ENCODE assay signal across 8 cellular contexts in the genomic region with DNA sequence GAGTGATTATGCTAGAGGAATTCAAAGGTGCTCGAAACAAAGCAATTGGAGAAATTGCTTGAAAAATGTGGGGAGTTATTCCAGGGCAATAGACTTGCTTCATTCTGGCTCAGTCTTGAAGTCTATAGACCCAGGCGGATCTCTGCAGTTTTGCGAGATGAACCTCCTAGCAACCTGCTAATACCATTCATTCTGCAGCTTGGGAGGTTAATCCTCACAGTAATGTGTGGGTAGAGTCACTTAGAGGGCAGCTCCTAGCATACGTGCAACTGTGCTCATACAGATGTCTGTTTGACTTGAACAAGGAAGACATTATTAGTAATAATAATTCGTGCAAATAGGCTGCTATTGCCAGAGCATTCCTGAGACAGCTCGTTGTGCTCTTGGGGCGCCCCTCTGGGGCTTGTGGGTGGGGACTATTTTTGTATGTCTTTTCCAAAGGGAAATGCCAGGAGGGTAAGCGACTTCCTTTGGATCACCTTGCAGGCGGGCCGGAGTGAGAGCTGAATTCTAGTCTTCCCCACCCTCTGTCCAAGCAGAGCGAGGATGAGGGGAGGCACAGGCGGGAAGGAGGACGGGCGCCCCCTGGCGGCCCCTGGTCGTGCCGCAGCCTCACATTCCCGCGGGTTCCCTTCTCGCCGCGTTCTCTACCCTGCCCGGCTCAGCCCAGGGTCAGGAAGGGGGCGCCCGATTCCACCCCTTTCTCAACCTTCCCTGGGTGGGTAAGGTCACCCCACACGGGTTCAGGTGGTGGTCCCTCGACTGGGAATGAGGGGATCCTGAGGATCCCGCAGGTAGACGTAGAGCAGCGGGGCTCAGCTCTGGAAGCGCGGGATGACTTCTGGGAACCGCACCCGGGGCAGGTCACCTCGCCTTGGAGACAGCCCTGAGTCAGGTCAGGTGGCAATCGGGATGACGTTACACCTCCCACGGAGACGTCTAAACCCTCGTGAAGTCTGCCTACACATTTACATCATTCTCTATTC.
DNase-seq lines count a peak whose midpoint lies in the region; ATAC-seq and TF ChIP-seq lines count a peak whose summit lies in the region.

No MANE protein-coding gene starts in this region.

- no peaks in the 10 kb centered on the region for H3K9me3 Mint-ChIP-seq in activated CD4-positive, alpha-beta T cell treated with anti-CD3 and anti-CD28 coated beads for 36 hours (ENCODE audit: low read depth)

- ATAC-seq in activated CD4-positive, alpha-beta T cell treated with anti-CD3 and anti-CD28 coated beads for 36 hours, result peak; percentile 92
- peak; percentile 91 for ATAC-seq in HG02943 (IDR thresholded peaks at IDR 0.05; ENCODE audit: low read depth, unreplicated experiment)
- ATAC-seq in body of pancreas, result peak; percentile 52
- ATAC-seq in lung (ENCODE audit: insufficient read depth, low FRiP score), result peak; percentile 69

- POLR2A ChIA-PET in activated CD4-positive, alpha-beta T cell treated with anti-CD3 and anti-CD28 coated beads for 36 hours (lab: Charles Lee), result no interaction called here
- POLR2A ChIA-PET in RWPE1 (lab: Yijun Ruan, JAX; ENCODE audit: low non-redundant PET), result no interaction called here

- no peak overlapping the region for H3K4me3 Mint-ChIP-seq in activated CD4-positive, alpha-beta T cell treated with anti-CD3 and anti-CD28 coated beads for 36 hours

- no peaks in the 10 kb centered on the region for H3K36me3 Mint-ChIP-seq in activated CD4-positive, alpha-beta T cell treated with anti-CD3 and anti-CD28 coated beads for 36 hours (ENCODE audit: low read depth)

- TF ChIP-seq POLR2A in body of pancreas (IDR thresholded peaks at IDR 0.05) (no peak), vagina (IDR thresholded peaks at IDR 0.05) (no peak)

- no peaks in the 10 kb centered on the region for H3K27me3 ChIP-seq in body of pancreas
- no peaks in the 10 kb centered on the region for H3K27me3 ChIP-seq in lung (ENCODE audit: control insufficient read depth, insufficient read depth)
- no peaks in the 10 kb centered on the region for H3K27me3 ChIP-seq in vagina

- H3K27me3 Mint-ChIP-seq in activated CD4-positive, alpha-beta T cell treated with anti-CD3 and anti-CD28 coated beads for 36 hours, result peaks cover 18% of the 10 kb centered on the region

- CTCF ChIA-PET in activated CD4-positive, alpha-beta T cell treated with anti-CD3 and anti-CD28 coated beads for 36 hours (lab: Charles Lee), result interaction anchor here (0.6 to 5.0 kb wide), 16 partner anchors 10 to 382 kb away, joined by 3 to 51 read pairs (median 3); no protein-coding TSS in a partner anchor
- CTCF ChIA-PET in RWPE1 (lab: Yijun Ruan, JAX), result interaction anchor here (0.5 to 1.7 kb wide), 6 partner anchors 18 to 1818 kb away, joined by 3 to 11 read pairs (median 4); no protein-coding TSS in a partner anchor

- no peaks in the 10 kb centered on the region for H3K36me3 ChIP-seq in body of pancreas (replicated peaks in 1 of 2; ENCODE audit: insufficient read depth in 1 of 2, low read depth in 2 of 2)
- H3K36me3 ChIP-seq in lung (ENCODE audit: control insufficient read depth in 2 of 2, insufficient read depth in 2 of 2, low read length in 2 of 2), result no peaks in the 10 kb centered on the region
- no peaks in the 10 kb centered on the region for H3K36me3 ChIP-seq in vagina

- no peak overlapping the region for H3K27ac Mint-ChIP-seq in activated CD4-positive, alpha-beta T cell treated with anti-CD3 and anti-CD28 coated beads for 36 hours

- TF ChIP-seq CTCF in RWPE1 (conservative IDR thresholded peaks at IDR 0.05; ENCODE audit: low read depth) (peak; percentile 75), body of pancreas (IDR thresholded peaks at IDR 0.05) (peak; percentile 32 to 50 (median 41)), lung (IDR thresholded peaks at IDR 0.05; ENCODE audit: control extremely low read depth, extremely low read depth) (no peak), vagina (IDR thresholded peaks at IDR 0.05) (peak; percentile 25 to 40 (median 27))

- WGBS in body of pancreas, 2 donors, result 54 to 58% methylated on average over 33 to 40 of the region's 40 CpGs
- 39 to 47% methylated on average over 40 of the region's 40 CpGs for WGBS in lung, 2 donors

- DNase-seq in activated CD4-positive, alpha-beta T cell treated with anti-CD3 and anti-CD28 coated beads for 36 hours, result peak; percentile 72
- DNase-seq in activated CD4-positive, alpha-beta T cell treated with anti-CD3 and anti-CD28 coated beads for 1 hour, result no peak
- DNase-seq in RWPE1 (ENCODE audit: low spot score), result peak; percentile 25
- DNase-seq in body of pancreas, result peak in 3 of 4 donors; percentile 28 to 49 (median 34)
- DNase-seq in lung (ENCODE audit: low spot score), result no peak
- no peak for DNase-seq in vagina (ENCODE audit: extremely low spot score in 2 of 2)
- no peak for DNase-seq in NK-92 (lab: John Stamatoyannopoulos, UW; ENCODE audit: unreplicated experiment)

- intact Hi-C loops in activated CD4-positive, alpha-beta T cell treated with anti-CD3 and anti-CD28 coated beads for 36 hours (cut with DNase I, micrococcal nuclease), result loop anchor here (1.0 to 5.0 kb wide), 7 partner anchors 19 to 389 kb away; no protein-coding TSS in a partner anchor
- intact Hi-C loops in body of pancreas (cut with DNase I) (no loop called here), vagina (cut with DNase I) (no loop called here)

- H3K4me1 ChIP-seq in body of pancreas (no peaks in the 10 kb centered on the region), lung (ENCODE audit: control insufficient read depth in 2 of 2, insufficient read depth in 2 of 2, low read length in 2 of 2) (no peaks in the 10 kb centered on the region), vagina (no peaks in the 10 kb centered on the region)

- H3K9me3 ChIP-seq in body of pancreas (no peaks in the 10 kb centered on the region), lung (ENCODE audit: control insufficient read depth in 2 of 2, insufficient read depth in 1 of 2, low read length in 1 of 2) (no peaks in the 10 kb centered on the region), vagina (no peaks in the 10 kb centered on the region)

- no peak overlapping the region for H3K27ac ChIP-seq in RWPE1
- no peak overlapping the region for H3K27ac ChIP-seq in body of pancreas
- no peak overlapping the region for H3K27ac ChIP-seq in lung (ENCODE audit: low read depth in 1 of 2, low read length in 1 of 2)
- H3K27ac ChIP-seq in vagina, result no peak overlapping the region

- no peaks in the 10 kb centered on the region for H3K4me1 Mint-ChIP-seq in activated CD4-positive, alpha-beta T cell treated with anti-CD3 and anti-CD28 coated beads for 36 hours

- no peak overlapping the region for H3K4me3 ChIP-seq in body of pancreas
- H3K4me3 ChIP-seq in lung, result no peak overlapping the region
- H3K4me3 ChIP-seq in vagina, result no peak overlapping the region

Comparison
In these comparisons a context has a peak if more than half of its experiments do, and no peak if none do; other contexts are left out.
1. DNase-seq: peak in activated CD4-positive, alpha-beta T cell treated with anti-CD3 and anti-CD28 coated beads for 36 hours (single experiment), RWPE1 (single experiment) and body of pancreas (3 of 4); none in activated CD4-positive, alpha-beta T cell treated with anti-CD3 and anti-CD28 coated beads for 1 hour (single experiment), lung (single experiment), vagina (0 of 2) and NK-92 (single experiment).
2. intact Hi-C loops: an anchor here in activated CD4-positive, alpha-beta T cell treated with anti-CD3 and anti-CD28 coated beads for 36 hours (1.0 to 5.0 kb wide); none called in body of pancreas and vagina.
3. Peak in every context shown above with its lines, with median percentiles within 50 percentile points of each other: ATAC-seq.